ENCODE assay signal across 11 cellular contexts in genomic region chr4:42252315-42252714, GRCh38.
"Had no signal": no experiment of that assay in that cellular context is flagged by ENCODE, and none has a peak within 500 bp of the region (broad histone marks: within the 10 kb centered on the region; RNA-seq: fewer than 3 reads in every experiment).

No MANE protein-coding gene starts in this region.

- H3K4me1 Mint-ChIP-seq: GM23338, H9 had no signal

- H3K4me3 ChIP-seq: GM23248, GM23338, HAP-1 had no signal

- H2AFZ ChIP-seq: GM23248 had no signal

- DNase-seq: GM23248, GOT3, H7, H9, HCEC 1CT, HFFc6 had no signal

- H3K9ac ChIP-seq: GM23248 had no signal

- H3K27ac Mint-ChIP-seq: GM23338, H9, HFFc6 had no signal

- H3K4me1 ChIP-seq: HAP-1 had no signal

- H3K27ac ChIP-seq: GM23248 had no signal

- H3K36me3 ChIP-seq: HAP-1 had no signal

- ATAC-seq: GM23338, HCT116 had no signal

- FAIRE-seq: H1, H54 had no signal

- H3K4me3 Mint-ChIP-seq: GM23338, H9, HFFc6 had no signal

- H3K9me3 ChIP-seq: HAP-1 had no signal

- H3K4me2 ChIP-seq: GM23338 had no signal

- H3K9me3 Mint-ChIP-seq: GM23338, H9 had no signal
